Comparison of ENCODE assay signal across 8 cellular contexts in genomic region chr5:59673438-59674058, GRCh38.
DNase-seq lines count a peak whose midpoint lies in the region; ATAC-seq and TF ChIP-seq lines count a peak whose summit lies in the region.

No MANE protein-coding gene starts in this region.

- H3K4me1 ChIP-seq in cardiac muscle cell (ENCODE audit: low read depth) (no peaks in the 10 kb centered on the region), right cardiac atrium (ENCODE audit: control insufficient read depth, insufficient read depth, low read length) (no peaks in the 10 kb centered on the region), parathyroid adenoma (peaks cover 2% of the 10 kb centered on the region)

- TF ChIP-seq CTCF in cardiac muscle cell (IDR thresholded peaks at IDR 0.05; ENCODE audit: low read depth, low read length) (peak; percentile 64), parathyroid adenoma (IDR thresholded peaks at IDR 0.05) (peak; percentile 89), GM13976 (IDR thresholded peaks at IDR 0.05; ENCODE audit: borderline replicate concordance, control extremely low read depth, extremely low read depth, insufficient read depth, missing control alignments) (no peak)

- ATAC-seq in right cardiac atrium = no peak

- H3K9ac ChIP-seq in parathyroid adenoma = no peak overlapping the region

- no peak overlapping the region for H3K4me2 ChIP-seq in parathyroid adenoma (ENCODE audit: low read length)

- no peak overlapping the region for H2AFZ ChIP-seq in parathyroid adenoma

- H3K4me3 ChIP-seq in cardiac muscle cell = no peak overlapping the region
- no peak overlapping the region for H3K4me3 ChIP-seq in right cardiac atrium (ENCODE audit: low read length)
- H3K4me3 ChIP-seq in parathyroid adenoma (ENCODE audit: low read depth, low read length) = no peak overlapping the region

- H3K27ac ChIP-seq in cardiac muscle cell (no peak overlapping the region), right cardiac atrium (ENCODE audit: low read length) (no peak overlapping the region), parathyroid adenoma (no peak overlapping the region)

- H3K36me3 ChIP-seq in cardiac muscle cell = no peaks in the 10 kb centered on the region
- no peaks in the 10 kb centered on the region for H3K36me3 ChIP-seq in parathyroid adenoma (ENCODE audit: control insufficient read depth, insufficient read depth, low read length)

- H3K9me3 ChIP-seq in cardiac muscle cell (ENCODE audit: low read depth) = no peaks in the 10 kb centered on the region
- no peaks in the 10 kb centered on the region for H3K9me3 ChIP-seq in right cardiac atrium (ENCODE audit: control insufficient read depth, low read length)
- no peaks in the 10 kb centered on the region for H3K9me3 ChIP-seq in parathyroid adenoma (ENCODE audit: control insufficient read depth, low read length)

- intact Hi-C loops in right cardiac atrium (cut with DNase I) = loop anchor here (2.0 to 10.0 kb wide), 4 partner anchors 121 to 281 kb away; no protein-coding TSS in a partner anchor

- in situ Hi-C loops in GM13976 (cut with MboI; ENCODE audit: low sequenced_read_pairs, unreplicated experiment) = loop anchor here (5.0 to 25.0 kb wide), 3 partner anchors 131 to 486 kb away; no protein-coding TSS in a partner anchor

- DNase-seq in cardiac muscle cell (ENCODE audit: low read depth in 1 of 2, low spot score in 1 of 2) (peak; percentile 63 to 68), right cardiac atrium (no peak), KG1 (lab: John Stamatoyannopoulos, UW) (peak; percentile 39), RKO (ENCODE audit: low spot score) (peak; percentile 73), fibroblast of gingiva (ENCODE audit: low read depth) (peak; percentile 46), GM13976 (ENCODE audit: low spot score) (no peak)
- DNase-seq in stimulated activated CD4-positive, alpha-beta T cell treated with anti-CD3 and anti-CD28 coated beads, Interleukin-2, amount 100 ng/mL, for 24 hours = no peak

- no peaks in the 10 kb centered on the region for H3K27me3 ChIP-seq in cardiac muscle cell
- H3K27me3 ChIP-seq in right cardiac atrium (ENCODE audit: control insufficient read depth, insufficient read depth) = no peaks in the 10 kb centered on the region
- no peaks in the 10 kb centered on the region for H3K27me3 ChIP-seq in parathyroid adenoma (ENCODE audit: control insufficient read depth, insufficient read depth, low read length)

- 22% methylated on average over 4 of the region's 4 CpGs for WGBS in right cardiac atrium

- H3K79me2 ChIP-seq in parathyroid adenoma = no peaks in the 10 kb centered on the region

Comparison
In these comparisons a context has a peak if more than half of its experiments do, and no peak if none do; other contexts are left out.
1. DNase-seq: peak in cardiac muscle cell (2 of 2), KG1 (single experiment), RKO (single experiment) and fibroblast of gingiva (single experiment); none in right cardiac atrium (0 of 3), stimulated activated CD4-positive, alpha-beta T cell treated with anti-CD3 and anti-CD28 coated beads, Interleukin-2, amount 100 ng/mL, for 24 hours (0 of 2) and GM13976 (single experiment).